Comparison of ENCODE assay signal across 9 cellular contexts in the genomic region with DNA sequence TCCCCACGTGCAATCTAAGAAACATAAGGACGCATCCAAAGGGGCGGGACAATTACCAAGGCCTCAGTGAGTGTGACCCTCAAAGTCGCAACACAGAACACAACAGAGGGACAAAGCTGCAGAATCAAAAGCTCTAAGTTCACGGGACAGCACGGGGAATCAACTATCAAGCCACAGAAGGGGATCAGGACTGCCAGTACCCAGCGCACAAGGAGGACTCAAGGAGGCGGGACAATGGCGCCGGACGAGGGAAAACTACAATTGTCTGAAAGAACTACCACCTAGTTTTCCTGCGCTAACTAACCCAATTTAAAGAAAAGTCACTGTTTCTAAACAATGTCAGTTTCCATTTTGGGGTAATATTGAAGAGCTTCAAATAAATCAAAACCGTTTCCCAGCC. TPM values are rescaled to one million over a fixed set of nuclear protein-coding genes. Genes with fewer than 3 reads are reported as not detected.
DNase-seq lines count a peak whose midpoint lies in the region; ATAC-seq and TF ChIP-seq lines count a peak whose summit lies in the region.
"Had no signal": no experiment of that assay in that cellular context is flagged by ENCODE, and none has a peak within 500 bp of the region (broad histone marks: within the 10 kb centered on the region; RNA-seq: fewer than 3 reads in every experiment).

No MANE protein-coding gene starts in this region.

- intact Hi-C loops in upper lobe of right lung (cut with DNase I) (no loop called here), sciatic nerve (cut with DNase I) (no loop called here)

- CTCF ChIA-PET in activated naive CD4-positive, alpha-beta T cell treated with anti-CD3 and anti-CD28 coated beads, Interleukin-2, amount 10 ng/mL, durations not matched to agents 7 days and 5 days (lab: Charles Lee): interaction anchor here (1.5 kb wide), 1 partner anchor 11 kb away, joined by 8 read pairs; no protein-coding TSS in a partner anchor

- no peaks in the 10 kb centered on the region for H3K36me3 Mint-ChIP-seq in activated naive CD4-positive, alpha-beta T cell treated with anti-CD3 and anti-CD28 coated beads, Interleukin-2, amount 10 ng/mL, durations not matched to agents 7 days and 5 days
- H3K36me3 Mint-ChIP-seq in brain (no peaks in the 10 kb centered on the region), mesothelial cell of epicardium (no peaks in the 10 kb centered on the region)

- H3K36me3 ChIP-seq in upper lobe of right lung: no peaks in the 10 kb centered on the region

- DNase-seq in activated naive CD4-positive, alpha-beta T cell treated with anti-CD3 and anti-CD28 coated beads, Interleukin-2, amount 10 ng/mL, durations not matched to agents 7 days and 5 days: no peak
- DNase-seq in activated naive CD4-positive, alpha-beta T cell treated with Interleukin-2 at 50 U/mL for 16 hours: no peak
- no peak for DNase-seq in mesothelial cell of epicardium (ENCODE audit: low spot score in 2 of 2, unreplicated experiment in 2 of 2)
- no peak for DNase-seq in upper lobe of right lung
- DNase-seq in sciatic nerve (ENCODE audit: low spot score): no peak
- DNase-seq: SHP77 treated with DMSO at 0.1 percent for 48 hours had no signal

- peaks cover 13% of the 10 kb centered on the region for H3K4me1 Mint-ChIP-seq in activated naive CD4-positive, alpha-beta T cell treated with anti-CD3 and anti-CD28 coated beads, Interleukin-2, amount 10 ng/mL, durations not matched to agents 7 days and 5 days
- H3K4me1 Mint-ChIP-seq in brain: peaks cover 11% of the 10 kb centered on the region
- H3K4me1 Mint-ChIP-seq in mesothelial cell of epicardium: peaks cover 10% of the 10 kb centered on the region

- H3K27me3 Mint-ChIP-seq in activated naive CD4-positive, alpha-beta T cell treated with anti-CD3 and anti-CD28 coated beads, Interleukin-2, amount 10 ng/mL, durations not matched to agents 7 days and 5 days: peaks cover 11% of the 10 kb centered on the region
- H3K27me3 Mint-ChIP-seq in brain (peaks cover 19% of the 10 kb centered on the region), mesothelial cell of epicardium (ENCODE audit: low read depth) (no peaks in the 10 kb centered on the region)

- TF ChIP-seq CTCF in brain (conservative IDR thresholded peaks at IDR 0.05) (no peak), mesothelial cell of epicardium (IDR thresholded peaks at IDR 0.05; ENCODE audit: unreplicated experiment) (no peak), upper lobe of right lung (IDR thresholded peaks at IDR 0.05) (no peak)

- no peaks in the 10 kb centered on the region for H3K9me3 ChIP-seq in upper lobe of right lung

- H3K4me1 ChIP-seq in upper lobe of right lung: peaks cover 4% of the 10 kb centered on the region

- H3K27ac Mint-ChIP-seq in activated naive CD4-positive, alpha-beta T cell treated with anti-CD3 and anti-CD28 coated beads, Interleukin-2, amount 10 ng/mL, durations not matched to agents 7 days and 5 days: no peak overlapping the region
- H3K27ac Mint-ChIP-seq in brain (peak overlapping the region in 3 of 5 experiments; percentile 56 to 88 (median 63)), mesothelial cell of epicardium (peak overlapping the region; percentile 23)

- no peaks in the 10 kb centered on the region for H3K9me3 Mint-ChIP-seq in activated naive CD4-positive, alpha-beta T cell treated with anti-CD3 and anti-CD28 coated beads, Interleukin-2, amount 10 ng/mL, durations not matched to agents 7 days and 5 days
- H3K9me3 Mint-ChIP-seq in brain (peaks cover 0 to 4% (median 2%) of the 10 kb centered on the region in 5 experiments), mesothelial cell of epicardium (no peaks in the 10 kb centered on the region)

- peak overlapping the region; percentile 71 for H3K4me3 ChIP-seq in upper lobe of right lung

- peak overlapping the region; percentile 65 for H3K27ac ChIP-seq in upper lobe of right lung

- no peaks in the 10 kb centered on the region for H3K27me3 ChIP-seq in upper lobe of right lung

- H3K4me3 Mint-ChIP-seq in activated naive CD4-positive, alpha-beta T cell treated with anti-CD3 and anti-CD28 coated beads, Interleukin-2, amount 10 ng/mL, durations not matched to agents 7 days and 5 days: peak overlapping the region; percentile 77
- H3K4me3 Mint-ChIP-seq in brain: peak overlapping the region; percentile 84 to 90 (median 88)
- peak overlapping the region; percentile 74 for H3K4me3 Mint-ChIP-seq in mesothelial cell of epicardium

- ATAC-seq in upper lobe of right lung (no peak), HG03045 (IDR thresholded peaks at IDR 0.05; ENCODE audit: unreplicated experiment) (no peak), sciatic nerve (no peak), HG02840 (IDR thresholded peaks at IDR 0.05; ENCODE audit: low FRiP score, unreplicated experiment) (no peak)

RNA-seq across cellular contexts. Expression of gene FAM53A, which starts 1.3 kb away (rescaled TPM):
- 5.2 TPM for polyA plus RNA-seq in brain (ENCODE audit: insufficient read depth, low read depth, low replicate concordance)
- 7.2 to 10.5 TPM (median 7.6 TPM) in 3 replicates for total RNA-seq in mesothelial cell of epicardium
- total RNA-seq in upper lobe of right lung: 2.8 TPM
- 1.9 TPM for total RNA-seq in sciatic nerve

RNA-seq across cellular contexts. Expression of gene SLBP, which starts 29.3 kb away (rescaled TPM):
- polyA plus RNA-seq in brain (ENCODE audit: insufficient read depth, low read depth, low replicate concordance): 84.2 TPM
- total RNA-seq in mesothelial cell of epicardium (45.8 to 50.6 TPM (median 49.8 TPM) in 3 replicates), upper lobe of right lung (32.8 TPM), sciatic nerve (23.2 TPM)

RNA-seq across cellular contexts. Expression of gene TMEM129, which starts 38.3 kb away (rescaled TPM):
- 45.5 TPM for polyA plus RNA-seq in brain (ENCODE audit: insufficient read depth, low read depth, low replicate concordance)
- total RNA-seq in mesothelial cell of epicardium (36.0 to 37.8 TPM (median 37.3 TPM) in 3 replicates), upper lobe of right lung (33.2 TPM), sciatic nerve (24.1 TPM)

RNA-seq across cellular contexts. Expression of gene TACC3, which starts 38.5 kb away (rescaled TPM):
- 85.1 TPM for polyA plus RNA-seq in brain (ENCODE audit: insufficient read depth, low read depth, low replicate concordance)
- 38.9 to 45.3 TPM (median 44.4 TPM) in 3 replicates for total RNA-seq in mesothelial cell of epicardium
- 13.3 TPM for total RNA-seq in upper lobe of right lung
- total RNA-seq in sciatic nerve: 9.9 TPM
